1 cellular context compared by ENCODE assay signal in the genomic region with DNA sequence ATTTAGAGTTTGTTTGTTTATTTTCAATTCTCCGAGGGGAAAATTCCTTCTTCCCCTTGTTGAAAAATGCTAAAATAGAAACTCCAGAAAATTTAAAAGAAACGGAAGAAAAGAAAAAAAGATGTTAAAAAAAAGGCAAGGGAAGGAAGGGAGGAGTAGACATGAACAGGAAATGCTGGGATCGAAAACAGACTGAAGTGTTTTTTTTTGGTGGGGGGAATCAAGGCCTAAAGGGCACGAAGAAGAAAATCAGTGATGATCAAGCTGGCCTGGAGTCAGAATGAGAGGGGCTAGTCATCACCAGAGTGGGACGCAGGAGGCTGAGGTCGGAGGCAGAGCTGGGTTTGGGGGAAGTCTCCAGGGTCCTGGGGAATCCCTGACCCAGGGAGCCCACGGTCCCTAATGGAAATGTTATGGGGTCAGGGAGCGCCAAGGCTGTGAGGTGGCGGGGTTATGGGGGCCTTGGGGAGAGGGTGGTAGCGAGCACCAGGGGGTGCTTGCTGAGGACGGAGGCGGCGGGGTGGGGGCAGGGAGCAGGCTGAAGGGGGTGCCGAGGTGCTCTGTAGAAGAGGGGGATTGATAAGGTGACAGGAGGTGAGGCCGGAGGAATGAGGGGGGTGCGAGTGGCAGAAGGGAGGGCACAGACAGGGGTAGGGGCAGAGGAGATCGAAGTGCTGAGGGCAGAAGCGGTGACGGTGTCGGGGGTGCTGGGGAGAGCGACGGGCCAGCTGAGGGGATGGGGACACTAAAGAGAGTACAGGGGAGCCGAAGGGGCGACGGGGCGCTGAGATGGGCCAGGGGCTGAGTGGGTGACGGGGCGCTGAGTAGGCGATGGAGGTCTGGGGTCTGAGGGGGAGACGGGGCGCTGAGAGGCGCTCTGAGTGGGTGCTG.
A peak's percentile ranks its signal among the peaks of the same experiment; 100 is the strongest.
TF ChIP-seq lines count a peak whose summit lies in the region.

No MANE protein-coding gene starts in this region.

TF ChIP-seq in HepG2, 621 proteins besides CTCF, POLR2A, EP300 and RAD21 (continues in another document):
- TF ChIP-seq THYN1 (CRISPR knock-in tag; IDR thresholded peaks at IDR 0.05; ENCODE audit: borderline replicate concordance, low read depth) (no peak), NBN (conservative IDR thresholded peaks at IDR 0.05) (no peak), MYPOP (CRISPR knock-in tag; IDR thresholded peaks at IDR 0.05) (no peak; the same call in 1 of the 2 replicates), ZFAT (CRISPR knock-in tag; conservative IDR thresholded peaks at IDR 0.05) (no peak), ZNF354B (CRISPR knock-in tag; IDR thresholded peaks at IDR 0.05) (no peak), MLXIP (CRISPR knock-in tag; IDR thresholded peaks at IDR 0.05; ENCODE audit: borderline replicate concordance) (no peak), KLF15 (CRISPR knock-in tag; IDR thresholded peaks at IDR 0.05; ENCODE audit: borderline replicate concordance) (no peak; the same call in 1 of the 2 replicates), MEIS1 (CRISPR knock-in tag; IDR thresholded peaks at IDR 0.05; ENCODE audit: borderline replicate concordance) (peak; percentile 64; the same call in 1 of the 2 replicates), GZF1 (CRISPR knock-in tag; IDR thresholded peaks at IDR 0.05) (0 out of 2 replicates have a peak, but pooled peaks have one; percentile 12), SNAPC4 (CRISPR knock-in tag; IDR thresholded peaks at IDR 0.05) (0 out of 2 replicates have a peak, but pooled peaks have one; percentile 14), SAP130 (CRISPR knock-in tag; IDR thresholded peaks at IDR 0.05; ENCODE audit: low read depth) (peak; percentile 1; the same call in 1 of the 2 replicates), KDM5A (IDR thresholded peaks at IDR 0.05; ENCODE audit: borderline replicate concordance, low read length) (peak; percentile 60; the same call in 1 of the 2 replicates), GRHL1 (CRISPR knock-in tag; conservative IDR thresholded peaks at IDR 0.05) (no peak), EED (CRISPR knock-in tag; IDR thresholded peaks at IDR 0.05) (peak; percentile 88; the same call in 1 of the 2 replicates), HMGXB4 (CRISPR knock-in tag; IDR thresholded peaks at IDR 0.05; ENCODE audit: borderline replicate concordance in 1 of 2, low read depth in 1 of 2) (peak in 1 of 2 experiments; percentile 21; a peak in 1 of 4 replicates), HNRNPH1 (optimal IDR thresholded peaks at IDR 0.05; ENCODE audit: low read depth, low read length) (no peak), ZNF788 (CRISPR knock-in tag; IDR thresholded peaks at IDR 0.05; ENCODE audit: borderline replicate concordance) (peak; percentile 83; the same call in 1 of the 2 replicates), NRL (CRISPR knock-in tag; IDR thresholded peaks at IDR 0.05; ENCODE audit: borderline replicate concordance) (peak; percentile 63; the same call in 1 of the 2 replicates)
- TF ChIP-seq, protein P1, sequence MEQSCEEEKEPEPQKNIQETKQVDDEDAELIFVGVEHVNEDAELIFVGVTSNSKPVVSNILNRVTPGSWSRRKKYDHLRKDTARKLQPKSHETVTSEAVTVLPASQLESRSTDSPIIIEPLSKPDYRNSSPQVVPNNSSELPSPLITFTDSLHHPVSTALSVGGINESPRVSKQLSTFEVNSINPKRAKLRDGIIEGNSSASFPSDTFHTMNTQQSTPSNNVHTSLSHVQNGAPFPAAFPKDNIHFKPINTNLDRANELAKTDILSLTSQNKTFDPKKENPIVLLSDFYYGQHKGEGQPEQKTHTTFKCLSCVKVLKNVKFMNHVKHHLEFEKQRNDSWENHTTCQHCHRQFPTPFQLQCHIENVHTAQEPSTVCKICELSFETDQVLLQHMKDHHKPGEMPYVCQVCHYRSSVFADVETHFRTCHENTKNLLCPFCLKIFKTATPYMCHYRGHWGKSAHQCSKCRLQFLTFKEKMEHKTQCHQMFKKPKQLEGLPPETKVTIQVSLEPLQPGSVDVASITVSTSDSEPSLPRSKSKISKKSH (CRISPR knock-in tag; IDR thresholded peaks at IDR 0.05; ENCODE audit: borderline replicate concordance) = 0 out of 2 replicates have a peak, but pooled peaks have one; percentile 34
- TF ChIP-seq, protein P2, sequence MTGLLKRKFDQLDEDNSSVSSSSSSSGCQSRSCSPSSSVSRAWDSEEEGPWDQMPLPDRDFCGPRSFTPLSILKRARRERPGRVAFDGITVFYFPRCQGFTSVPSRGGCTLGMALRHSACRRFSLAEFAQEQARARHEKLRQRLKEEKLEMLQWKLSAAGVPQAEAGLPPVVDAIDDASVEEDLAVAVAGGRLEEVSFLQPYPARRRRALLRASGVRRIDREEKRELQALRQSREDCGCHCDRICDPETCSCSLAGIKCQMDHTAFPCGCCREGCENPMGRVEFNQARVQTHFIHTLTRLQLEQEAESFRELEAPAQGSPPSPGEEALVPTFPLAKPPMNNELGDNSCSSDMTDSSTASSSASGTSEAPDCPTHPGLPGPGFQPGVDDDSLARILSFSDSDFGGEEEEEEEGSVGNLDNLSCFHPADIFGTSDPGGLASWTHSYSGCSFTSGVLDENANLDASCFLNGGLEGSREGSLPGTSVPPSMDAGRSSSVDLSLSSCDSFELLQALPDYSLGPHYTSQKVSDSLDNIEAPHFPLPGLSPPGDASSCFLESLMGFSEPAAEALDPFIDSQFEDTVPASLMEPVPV (CRISPR knock-in tag; IDR thresholded peaks at IDR 0.05) = no peak
- TF ChIP-seq, protein P3, sequence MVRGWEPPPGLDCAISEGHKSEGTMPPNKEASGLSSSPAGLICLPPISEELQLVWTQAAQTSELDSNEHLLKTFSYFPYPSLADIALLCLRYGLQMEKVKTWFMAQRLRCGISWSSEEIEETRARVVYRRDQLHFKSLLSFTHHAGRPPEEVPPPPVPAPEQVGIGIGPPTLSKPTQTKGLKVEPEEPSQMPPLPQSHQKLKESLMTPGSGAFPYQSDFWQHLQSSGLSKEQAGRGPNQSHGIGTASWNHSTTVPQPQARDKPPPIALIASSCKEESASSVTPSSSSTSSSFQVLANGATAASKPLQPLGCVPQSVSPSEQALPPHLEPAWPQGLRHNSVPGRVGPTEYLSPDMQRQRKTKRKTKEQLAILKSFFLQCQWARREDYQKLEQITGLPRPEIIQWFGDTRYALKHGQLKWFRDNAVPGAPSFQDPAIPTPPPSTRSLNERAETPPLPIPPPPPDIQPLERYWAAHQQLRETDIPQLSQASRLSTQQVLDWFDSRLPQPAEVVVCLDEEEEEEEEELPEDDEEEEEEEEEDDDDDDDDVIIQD (CRISPR knock-in tag; IDR thresholded peaks at IDR 0.05; ENCODE audit: low read depth) = no peak
- TF ChIP-seq, protein P4, sequence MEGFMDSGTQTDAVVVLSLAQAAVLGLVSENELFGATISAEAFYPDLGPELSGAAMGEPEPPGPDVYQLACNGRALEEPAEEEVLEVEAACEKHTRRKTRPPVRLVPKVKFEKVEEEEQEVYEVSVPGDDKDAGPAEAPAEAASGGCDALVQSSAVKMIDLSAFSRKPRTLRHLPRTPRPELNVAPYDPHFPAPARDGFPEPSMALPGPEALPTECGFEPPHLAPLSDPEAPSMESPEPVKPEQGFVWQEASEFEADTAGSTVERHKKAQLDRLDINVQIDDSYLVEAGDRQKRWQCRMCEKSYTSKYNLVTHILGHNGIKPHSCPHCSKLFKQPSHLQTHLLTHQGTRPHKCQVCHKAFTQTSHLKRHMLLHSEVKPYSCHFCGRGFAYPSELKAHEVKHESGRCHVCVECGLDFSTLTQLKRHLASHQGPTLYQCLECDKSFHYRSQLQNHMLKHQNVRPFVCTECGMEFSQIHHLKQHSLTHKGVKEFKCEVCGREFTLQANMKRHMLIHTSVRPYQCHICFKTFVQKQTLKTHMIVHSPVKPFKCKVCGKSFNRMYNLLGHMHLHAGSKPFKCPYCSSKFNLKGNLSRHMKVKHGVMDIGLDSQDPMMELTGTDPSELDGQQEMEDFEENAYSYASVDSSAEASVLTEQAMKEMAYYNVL (CRISPR knock-in tag; IDR thresholded peaks at IDR 0.05; ENCODE audit: borderline replicate concordance) = peak; percentile 37; the same call in 1 of the 2 replicates
- TF ChIP-seq, protein P5, sequence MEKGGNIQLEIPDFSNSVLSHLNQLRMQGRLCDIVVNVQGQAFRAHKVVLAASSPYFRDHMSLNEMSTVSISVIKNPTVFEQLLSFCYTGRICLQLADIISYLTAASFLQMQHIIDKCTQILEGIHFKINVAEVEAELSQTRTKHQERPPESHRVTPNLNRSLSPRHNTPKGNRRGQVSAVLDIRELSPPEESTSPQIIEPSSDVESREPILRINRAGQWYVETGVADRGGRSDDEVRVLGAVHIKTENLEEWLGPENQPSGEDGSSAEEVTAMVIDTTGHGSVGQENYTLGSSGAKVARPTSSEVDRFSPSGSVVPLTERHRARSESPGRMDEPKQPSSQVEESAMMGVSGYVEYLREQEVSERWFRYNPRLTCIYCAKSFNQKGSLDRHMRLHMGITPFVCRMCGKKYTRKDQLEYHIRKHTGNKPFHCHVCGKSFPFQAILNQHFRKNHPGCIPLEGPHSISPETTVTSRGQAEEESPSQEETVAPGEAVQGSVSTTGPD (CRISPR knock-in tag; IDR thresholded peaks at IDR 0.05) = 0 out of 2 replicates have a peak, but pooled peaks have one; percentile 52
